In the genomic region with DNA sequence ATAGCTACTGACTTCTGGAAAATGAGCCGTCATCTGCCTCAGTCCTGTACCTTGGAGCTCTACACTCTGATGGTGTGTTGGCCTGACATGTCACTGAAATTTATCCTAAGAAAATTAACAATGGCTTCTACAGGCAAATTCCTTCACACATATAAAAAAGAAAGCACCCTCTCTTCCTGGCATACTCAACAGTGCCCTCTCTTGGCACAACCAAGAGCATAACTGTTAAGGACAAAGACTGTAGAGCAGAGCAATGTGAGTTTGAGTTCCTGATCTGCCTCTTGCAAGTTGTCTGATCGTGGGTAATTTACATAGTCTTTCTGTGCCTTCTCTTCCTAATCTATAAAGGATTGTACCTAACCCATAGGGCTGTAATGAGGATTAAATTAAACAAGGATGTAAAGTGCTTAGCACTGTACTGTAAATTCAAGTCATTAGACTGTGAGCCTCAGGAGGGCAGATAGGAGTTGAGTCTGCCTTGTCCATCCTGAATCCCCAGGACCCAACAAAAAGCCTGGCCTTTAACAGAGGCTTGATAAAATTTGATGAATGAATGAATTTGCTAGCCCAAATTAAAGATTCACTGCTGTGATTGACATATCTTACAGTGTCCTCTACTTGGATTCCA, we compare ENCODE assay signal across 8 cellular contexts.
A peak's percentile ranks its signal among the peaks of the same experiment; 100 is the strongest.
DNase-seq lines count a peak whose midpoint lies in the region; ATAC-seq, FAIRE-seq and TF ChIP-seq lines count a peak whose summit lies in the region.

No MANE protein-coding gene starts in this region.

- CTCF ChIA-PET in HEK293T (lab: Yijun Ruan, JAX), result interaction anchor here (0.8 to 1.8 kb wide), 3 partner anchors 9 to 301 kb away, joined by 3 to 5 read pairs (median 4); no protein-coding TSS in a partner anchor

- H3K4me1 ChIP-seq in OCI-LY3 (ENCODE audit: low read length) (peaks cover 17% of the 10 kb centered on the region), small intestine (ENCODE audit: control insufficient read depth in 2 of 2, insufficient read depth in 1 of 2, low read depth in 1 of 2, low read length in 1 of 2) (no peaks in the 10 kb centered on the region)

- peak overlapping the region; percentile 43 for H3K4me2 ChIP-seq in OCI-LY3 (ENCODE audit: low read length)

- POLR2A ChIA-PET in HEK293T (lab: Yijun Ruan, JAX), result no interaction called here

- intact Hi-C loops in Right ventricle myocardium superior (cut with DNase I), result no loop called here
- intact Hi-C loops in Right ventricle myocardium inferior (cut with DNase I), result no loop called here

- H3K36me3 ChIP-seq in OCI-LY3 (replicated peaks; ENCODE audit: low read depth, low read length), result no peaks in the 10 kb centered on the region
- H3K36me3 ChIP-seq in small intestine (ENCODE audit: control insufficient read depth in 2 of 2, insufficient read depth in 2 of 2, low read length in 2 of 2), result no peaks in the 10 kb centered on the region

- TF ChIP-seq CTCF in OCI-LY3 (IDR thresholded peaks at IDR 0.05; ENCODE audit: low read depth, low read length) (peak; percentile 66), choroid plexus epithelial cell (conservative IDR thresholded peaks at IDR 0.05; ENCODE audit: low read depth, low read length) (peak; percentile 52)

- H3K4me3 ChIP-seq in OCI-LY3 (ENCODE audit: low read length) (peak overlapping the region; percentile 7; the same call in 1 of the 2 replicates), choroid plexus epithelial cell (ENCODE audit: low read depth, low read length) (no peak overlapping the region), small intestine (ENCODE audit: low read depth in 1 of 2, low read length in 2 of 2) (no peak overlapping the region)

- ATAC-seq in Right ventricle myocardium superior (ENCODE audit: poor library complexity) (peak; percentile 38), Right ventricle myocardium inferior (no peak), HG02571 (IDR thresholded peaks at IDR 0.05; ENCODE audit: unreplicated experiment) (no peak), GM21528 (IDR thresholded peaks at IDR 0.05; ENCODE audit: low FRiP score, unreplicated experiment) (no peak)

- H3K27ac ChIP-seq in OCI-LY3 (ENCODE audit: low read length) (no peak overlapping the region), small intestine (ENCODE audit: low read depth in 1 of 2, low read length in 1 of 2) (no peak overlapping the region)

- FAIRE-seq in small intestine (lab: Jason Lieb, UNC), result no peak

- 48 to 57% (median 49%) methylated on average over 2 of the region's 2 CpGs for WGBS in small intestine, 3 donors

- peak overlapping the region; percentile 85 for H2AFZ ChIP-seq in OCI-LY3 (ENCODE audit: low read depth, low read length)

- no peaks in the 10 kb centered on the region for H4K20me1 ChIP-seq in OCI-LY3 (ENCODE audit: insufficient read depth, low read length)

- H3K27me3 ChIP-seq in OCI-LY3 (ENCODE audit: low read depth, low read length) (peaks cover 8% of the 10 kb centered on the region; the same call in 1 of the 2 replicates), small intestine (ENCODE audit: control insufficient read depth in 2 of 2, insufficient read depth in 2 of 2, low read length in 2 of 2) (no peaks in the 10 kb centered on the region)

- H3K9me3 ChIP-seq in OCI-LY3 (ENCODE audit: insufficient read depth, low read length), result no peaks in the 10 kb centered on the region
- H3K9me3 ChIP-seq in small intestine (ENCODE audit: control insufficient read depth, low read depth), result no peaks in the 10 kb centered on the region

- no peak overlapping the region for H3K9ac ChIP-seq in OCI-LY3 (ENCODE audit: low read length)

- DNase-seq in Right ventricle myocardium superior (no peak), Right ventricle myocardium inferior (ENCODE audit: missing footprints) (no peak), choroid plexus epithelial cell (ENCODE audit: low read depth) (peak; percentile 33), small intestine (peak; percentile 54), HEK293T (ENCODE audit: extremely low spot score) (no peak)

- H3K79me2 ChIP-seq in OCI-LY3 (ENCODE audit: low read length), result no peaks in the 10 kb centered on the region

TF ChIP-seq in HEK293T, 16 proteins besides CTCF, POLR2A, EP300 and RAD21:
- TF ChIP-seq, protein P1, sequence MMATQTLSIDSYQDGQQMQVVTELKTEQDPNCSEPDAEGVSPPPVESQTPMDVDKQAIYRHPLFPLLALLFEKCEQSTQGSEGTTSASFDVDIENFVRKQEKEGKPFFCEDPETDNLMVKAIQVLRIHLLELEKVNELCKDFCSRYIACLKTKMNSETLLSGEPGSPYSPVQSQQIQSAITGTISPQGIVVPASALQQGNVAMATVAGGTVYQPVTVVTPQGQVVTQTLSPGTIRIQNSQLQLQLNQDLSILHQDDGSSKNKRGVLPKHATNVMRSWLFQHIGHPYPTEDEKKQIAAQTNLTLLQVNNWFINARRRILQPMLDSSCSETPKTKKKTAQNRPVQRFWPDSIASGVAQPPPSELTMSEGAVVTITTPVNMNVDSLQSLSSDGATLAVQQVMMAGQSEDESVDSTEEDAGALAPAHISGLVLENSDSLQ (IDR thresholded peaks at IDR 0.05), result no peak
- TF ChIP-seq BHLHE40 (IDR thresholded peaks at IDR 0.05; ENCODE audit: borderline replicate concordance) (no peak), FOXK2 (IDR thresholded peaks at IDR 0.05) (no peak)

Comparison
In these comparisons a context has a peak if more than half of its experiments do, and no peak if none do; other contexts are left out.
1. DNase-seq: peak in choroid plexus epithelial cell (single experiment) and small intestine (single experiment); none in Right ventricle myocardium superior (single experiment), Right ventricle myocardium inferior (single experiment) and HEK293T (single experiment).